Comparison of ENCODE assay signal across 8 cellular contexts in genomic region chr12:130281157-130281799, GRCh38. TPM values are rescaled to one million over a fixed set of nuclear protein-coding genes. Genes with fewer than 3 reads are reported as not detected.
DNase-seq lines count a peak whose midpoint lies in the region; ATAC-seq and TF ChIP-seq lines count a peak whose summit lies in the region.

No MANE protein-coding gene starts in this region.

- intact Hi-C loops in activated B cell treated with CpG ODN at 0.5 μM for 24 hours (cut with micrococcal nuclease), result loop anchor here (5.0 to 10.0 kb wide), 2 partner anchors 56 to 536 kb away; no protein-coding TSS in a partner anchor

- H3K4me3 Mint-ChIP-seq in activated B cell treated with CpG ODN at 0.5 μM for 24 hours, result no peak overlapping the region

- peaks cover 6% of the 10 kb centered on the region for H3K9me3 Mint-ChIP-seq in activated B cell treated with CpG ODN at 0.5 μM for 24 hours

- H3K4me1 Mint-ChIP-seq in activated B cell treated with CpG ODN at 0.5 μM for 24 hours, result no peaks in the 10 kb centered on the region

- no peak overlapping the region for H3K4me3 ChIP-seq in fibroblast of the aortic adventitia (ENCODE audit: low read depth, low read length)

- ATAC-seq in activated B cell treated with CpG ODN at 0.5 μM for 24 hours (ENCODE audit: low read depth), result no peak
- ATAC-seq in HG03135 (IDR thresholded peaks at IDR 0.05; ENCODE audit: unreplicated experiment), result no peak
- no peak for ATAC-seq in HG03521 (IDR thresholded peaks at IDR 0.05; ENCODE audit: unreplicated experiment)

- DNase-seq in NCI-H146 (lab: John Stamatoyannopoulos, UW) (peak; percentile 44), NCI-H146 treated with DMSO at 0.1 percent for 48 hours (lab: John Stamatoyannopoulos, UW; ENCODE audit: unreplicated experiment) (no peak), activated B cell treated with CpG ODN at 0.5 μM for 24 hours (peak; percentile 27), fibroblast of the aortic adventitia (ENCODE audit: low read depth) (no peak), retina (peak; percentile 75), SIG-M5 treated with dmso at 0.1 percent for 504 hours (lab: John Stamatoyannopoulos, UW; ENCODE audit: unreplicated experiment) (no peak)

- no peaks in the 10 kb centered on the region for H3K36me3 Mint-ChIP-seq in activated B cell treated with CpG ODN at 0.5 μM for 24 hours (ENCODE audit: low read depth)

- POLR2A ChIA-PET in activated B cell treated with CpG ODN at 0.5 μM for 24 hours (lab: Charles Lee), result no interaction called here

- H3K27ac Mint-ChIP-seq in activated B cell treated with CpG ODN at 0.5 μM for 24 hours, result no peak overlapping the region

- CTCF ChIA-PET in activated B cell treated with CpG ODN at 0.5 μM for 24 hours (lab: Charles Lee), result interaction anchor here (1.0 kb wide), 1 partner anchor 10 kb away, joined by 4 read pairs; no protein-coding TSS in a partner anchor

- no peaks in the 10 kb centered on the region for H3K27me3 Mint-ChIP-seq in activated B cell treated with CpG ODN at 0.5 μM for 24 hours

- TF ChIP-seq CTCF in activated B cell treated with CpG ODN at 0.5 μM for 24 hours (IDR thresholded peaks at IDR 0.05), result no peak
- TF ChIP-seq CTCF in fibroblast of the aortic adventitia (IDR thresholded peaks at IDR 0.05; ENCODE audit: insufficient read depth, low read length), result peak; percentile 21

RNA-seq across cellular contexts. Expression of gene PIWIL1, which starts 56.4 kb away (rescaled TPM):
- total RNA-seq in activated B cell treated with CpG ODN at 0.5 μM for 24 hours (not detected in 2 replicates), fibroblast of the aortic adventitia (ENCODE audit: low replicate concordance) (not detected in 2 replicates)

Comparison
In these comparisons a context has a peak if more than half of its experiments do, and no peak if none do; other contexts are left out.
1. DNase-seq: peak in NCI-H146 (single experiment), activated B cell treated with CpG ODN at 0.5 μM for 24 hours (single experiment) and retina (single experiment); none in NCI-H146 treated with DMSO at 0.1 percent for 48 hours (single experiment), fibroblast of the aortic adventitia (single experiment) and SIG-M5 treated with dmso at 0.1 percent for 504 hours (single experiment).